In genomic region chr1:145857170-145857569, GRCh38 we compare ENCODE assay signal across 1 cellular context.
TF ChIP-seq lines count a peak whose summit lies in the region.

No MANE protein-coding gene starts in this region.

TF ChIP-seq in neural cell, 6 proteins besides CTCF, POLR2A, EP300 and RAD21:
- no peak for TF ChIP-seq MXI1 (conservative IDR thresholded peaks at IDR 0.05; ENCODE audit: poor library complexity, severe bottlenecking)
- TF ChIP-seq EZH2 (IDR thresholded peaks at IDR 0.05; ENCODE audit: borderline replicate concordance, insufficient read depth, low read length, poor library complexity, severe bottlenecking), result no peak
- no peak for TF ChIP-seq SMC3 (conservative IDR thresholded peaks at IDR 0.05; ENCODE audit: poor library complexity)
- no peak for TF ChIP-seq POLR2AphosphoS5 (IDR thresholded peaks at IDR 0.05)
- TF ChIP-seq TAF1 (IDR thresholded peaks at IDR 0.05; ENCODE audit: low read depth), result no peak
- no peak for TF ChIP-seq REST (IDR thresholded peaks at IDR 0.05; ENCODE audit: borderline replicate concordance)
